Comparison of ENCODE assay signal across 22 cellular contexts in genomic region chr6:64680446-64680845, GRCh38.
DNase-seq lines count a peak whose midpoint lies in the region; ATAC-seq, FAIRE-seq and TF ChIP-seq lines count a peak whose summit lies in the region.
"Had no signal": no experiment of that assay in that cellular context is flagged by ENCODE, and none has a peak within 500 bp of the region (broad histone marks: within the 10 kb centered on the region; RNA-seq: fewer than 3 reads in every experiment).

No MANE protein-coding gene starts in this region.

- in situ Hi-C loops in astrocyte of the spinal cord (cut with HindIII; ENCODE audit: low sequenced_read_pairs), result no loop called here

- peak; percentile 90 for FAIRE-seq in RCC 7860 (lab: Jason Lieb, UNC)

- no peak overlapping the region for H3K4me3 ChIP-seq in astrocyte of the spinal cord (ENCODE audit: low read depth, low read length)
- H3K4me3 ChIP-seq: BLaER1 treated with 17β-estradiol and CSF1 and Interleukin-3, amounts not matched to agents 10 nM and 100 nM; GM23338; skin epidermis; upper lobe of right lung had no signal

- intact Hi-C loops in Right ventricle myocardium inferior (cut with DNase I), result no loop called here

- ATAC-seq in Right ventricle myocardium inferior (no peak), GM21528 (IDR thresholded peaks at IDR 0.05; ENCODE audit: low FRiP score, unreplicated experiment) (no peak)
- ATAC-seq: GM23338, natural killer cell, upper lobe of right lung had no signal

- TF ChIP-seq CTCF in astrocyte of the spinal cord (IDR thresholded peaks at IDR 0.05; ENCODE audit: low read depth, low read length), result no peak

- peak; percentile 85 for DNase-seq in H4 (ENCODE audit: low spot score)
- DNase-seq in RCC 7860 (ENCODE audit: low spot score), result peak; percentile 67
- DNase-seq in astrocyte of the spinal cord (ENCODE audit: low read depth, low spot score), result peak; percentile 68
- peak; percentile 83 for DNase-seq in islet precursor cell
- DNase-seq in DMS53 treated with DMSO at 0.1 percent for 48 hours (lab: John Stamatoyannopoulos, UW; ENCODE audit: unreplicated experiment), result no peak
- no peak for DNase-seq in activated effector memory CD4-positive, alpha-beta T cell treated with anti-CD3 and anti-CD28 coated beads, Interleukin-2, amount 50 U/mL, for 16 hours
- no peak for DNase-seq in Right ventricle myocardium inferior (ENCODE audit: missing footprints)
- DNase-seq: activated CD8-positive, alpha-beta memory T cell treated with anti-CD3 and anti-CD28 coated beads, Interleukin-2, amount 50 U/mL, for 48 hours; activated gamma-delta T cell treated with Interleukin-2 at 50 U/mL for 16 hours; amniotic stem cell; hypothalamus; natural killer cell; NCI-H1694; NCI-H774; posterior cingulate gyrus; SK-N-SH; stimulated activated CD4-positive, alpha-beta T cell treated with anti-CD3 and anti-CD28 coated beads, Interleukin-4, amount 100 ng/mL, for 24 hours; upper lobe of right lung had no signal

Comparison
In these comparisons a context has a peak if more than half of its experiments do, and no peak if none do; other contexts are left out.
1. DNase-seq: peak in H4 (single experiment), RCC 7860 (single experiment), astrocyte of the spinal cord (single experiment) and islet precursor cell (single experiment); none in DMS53 treated with DMSO at 0.1 percent for 48 hours (single experiment), activated effector memory CD4-positive, alpha-beta T cell treated with anti-CD3 and anti-CD28 coated beads, Interleukin-2, amount 50 U/mL, for 16 hours (single experiment) and Right ventricle myocardium inferior (single experiment).